Comparison of ENCODE assay signal across 8 cellular contexts in the genomic region with DNA sequence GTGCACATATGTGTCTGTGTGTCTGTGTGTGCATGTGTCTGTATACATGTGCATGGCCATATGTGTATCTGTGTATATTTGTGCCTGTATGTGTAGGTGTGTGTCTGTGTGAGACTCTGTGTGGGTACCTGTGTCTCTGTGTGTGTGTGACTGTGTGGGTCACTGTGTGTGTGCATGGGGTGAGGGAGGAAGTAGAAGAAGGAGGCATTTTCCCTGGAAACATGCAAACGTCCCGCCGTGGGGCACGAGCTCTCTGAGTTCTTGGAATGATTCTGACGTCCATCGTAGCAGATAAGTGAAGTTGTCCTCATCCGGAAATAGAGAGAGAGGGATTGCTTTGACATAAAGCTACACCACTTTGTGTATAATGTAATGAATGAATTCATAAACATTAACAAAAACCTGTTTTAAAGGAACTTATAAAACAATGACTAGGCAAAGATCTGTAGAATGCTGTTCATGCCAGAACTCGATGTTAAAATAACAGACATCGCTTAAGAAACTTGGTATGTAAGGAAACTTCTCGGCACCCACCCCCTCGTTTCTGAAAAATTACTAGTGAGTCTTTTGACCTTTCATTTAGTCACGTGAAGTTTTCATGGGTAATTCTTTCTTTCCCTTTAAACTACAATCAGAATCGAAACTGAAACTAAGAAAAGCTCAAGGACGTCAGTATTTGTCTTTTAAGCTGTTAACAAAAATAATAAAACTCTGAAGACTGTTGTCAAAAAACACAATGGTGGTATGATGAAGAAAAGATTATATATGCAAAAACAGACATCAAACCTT. TPM values are rescaled to one million over a fixed set of nuclear protein-coding genes. Genes with fewer than 3 reads are reported as not detected.
A peak's percentile ranks its signal among the peaks of the same experiment; 100 is the strongest.
DNase-seq lines count a peak whose midpoint lies in the region; ATAC-seq and TF ChIP-seq lines count a peak whose summit lies in the region.

No MANE protein-coding gene starts in this region.

- POLR2A ChIA-PET in HEK293 (lab: Yijun Ruan, JAX): interaction anchor here (3.4 kb wide), 1 partner anchor 43 kb away, joined by 17 read pairs; a partner anchor contains a TSS
- POLR2A ChIA-PET in activated B cell treated with CpG ODN at 0.5 μM for 24 hours (lab: Charles Lee): interaction anchor here (0.6 to 5.8 kb wide), 5 partner anchors 23 to 72 kb away, joined by 3 to 68 read pairs (median 4); a partner anchor contains a TSS

- H3K9me3 Mint-ChIP-seq in activated B cell treated with CpG ODN at 0.5 μM for 24 hours (no peaks in the 10 kb centered on the region), neural crest cell (no peaks in the 10 kb centered on the region)

- H4K20me1 ChIP-seq in BLaER1: no peaks in the 10 kb centered on the region

- H3K27me3 Mint-ChIP-seq in activated B cell treated with CpG ODN at 0.5 μM for 24 hours (no peaks in the 10 kb centered on the region), neural crest cell (ENCODE audit: low read depth) (no peaks in the 10 kb centered on the region)

- H3K27ac ChIP-seq in BLaER1 (peak overlapping the region; percentile 52), HEK293 (ENCODE audit: extremely low read depth, low read depth, low read length) (no peak overlapping the region)

- peaks cover 14% of the 10 kb centered on the region for H3K4me1 ChIP-seq in BLaER1
- no peaks in the 10 kb centered on the region for H3K4me1 ChIP-seq in HEK293 (ENCODE audit: control insufficient read depth, insufficient read depth, low read length)

- intact Hi-C loops in activated B cell treated with CpG ODN at 0.5 μM for 24 hours (cut with micrococcal nuclease): loop anchor here (1.0 to 2.0 kb wide), 3 partner anchors 17 to 44 kb away; a partner anchor contains a TSS

- H3K36me3 Mint-ChIP-seq in activated B cell treated with CpG ODN at 0.5 μM for 24 hours (ENCODE audit: low read depth) (no peaks in the 10 kb centered on the region), neural crest cell (ENCODE audit: low read depth) (no peaks in the 10 kb centered on the region)

- CTCF ChIA-PET in HEK293 (lab: Yijun Ruan, JAX) (interaction anchor here (0.6 to 0.7 kb wide), 3 partner anchors 60 to 536 kb away, joined by 3 to 4 read pairs (median 4); no protein-coding TSS in a partner anchor), activated B cell treated with CpG ODN at 0.5 μM for 24 hours (lab: Charles Lee) (interaction anchor here (0.7 kb wide), 1 partner anchor 811 kb away, joined by 3 read pairs; no protein-coding TSS in a partner anchor)

- TF ChIP-seq CTCF in HEK293 (tag by site-specific recombination; IDR thresholded peaks at IDR 0.05) (no peak), activated B cell treated with CpG ODN at 0.5 μM for 24 hours (IDR thresholded peaks at IDR 0.05) (no peak), epithelial cell of proximal tubule (conservative IDR thresholded peaks at IDR 0.05; ENCODE audit: low read depth, low read length) (no peak), neural crest cell (conservative IDR thresholded peaks at IDR 0.05) (no peak)

- peak overlapping the region; percentile 53 for H3K4me2 ChIP-seq in BLaER1

- no peaks in the 10 kb centered on the region for H3K27me3 ChIP-seq in BLaER1

- H3K9ac ChIP-seq in BLaER1: peak overlapping the region; percentile 9; the same call in 1 of the 2 replicates

- H3K9me3 ChIP-seq in BLaER1 (no peaks in the 10 kb centered on the region), HEK293 (ENCODE audit: control insufficient read depth, insufficient read depth, low read depth, low read length) (no peaks in the 10 kb centered on the region)

- DNase-seq in activated B cell treated with CpG ODN at 0.5 μM for 24 hours (no peak), epithelial cell of proximal tubule (ENCODE audit: low read depth) (no peak), neural crest cell (ENCODE audit: low read depth, low spot score) (no peak), UCSD-AML1 (lab: John Stamatoyannopoulos, UW; ENCODE audit: unreplicated experiment) (no peak), NCI-H510A (lab: John Stamatoyannopoulos, UW) (no peak), SHP77 treated with DMSO at 0.1 percent for 48 hours (lab: John Stamatoyannopoulos, UW) (no peak)

- H3K27ac Mint-ChIP-seq in activated B cell treated with CpG ODN at 0.5 μM for 24 hours (peak overlapping the region; percentile 82), neural crest cell (ENCODE audit: unreplicated experiment) (peak overlapping the region; percentile 19)

- no peaks in the 10 kb centered on the region for H3K36me3 ChIP-seq in BLaER1
- no peaks in the 10 kb centered on the region for H3K36me3 ChIP-seq in HEK293 (ENCODE audit: control insufficient read depth in 2 of 2, insufficient read depth in 1 of 2, low read length in 2 of 2)

- H3K4me3 ChIP-seq in BLaER1 (peak overlapping the region; percentile 43), HEK293 (ENCODE audit: low read depth, low read length) (no peak overlapping the region), epithelial cell of proximal tubule (ENCODE audit: low read depth, low read length) (peak overlapping the region; percentile 42)

- peaks cover 23% of the 10 kb centered on the region for H3K4me1 Mint-ChIP-seq in activated B cell treated with CpG ODN at 0.5 μM for 24 hours
- H3K4me1 Mint-ChIP-seq in neural crest cell: peaks cover 9% of the 10 kb centered on the region

- H3K4me3 Mint-ChIP-seq in activated B cell treated with CpG ODN at 0.5 μM for 24 hours (peak overlapping the region; percentile 75), neural crest cell (no peak overlapping the region)

- ATAC-seq in activated B cell treated with CpG ODN at 0.5 μM for 24 hours (ENCODE audit: low read depth): peak; percentile 65

TF ChIP-seq in HEK293, 187 proteins besides CTCF, POLR2A, EP300 and RAD21:
- TF ChIP-seq, protein P1, sequence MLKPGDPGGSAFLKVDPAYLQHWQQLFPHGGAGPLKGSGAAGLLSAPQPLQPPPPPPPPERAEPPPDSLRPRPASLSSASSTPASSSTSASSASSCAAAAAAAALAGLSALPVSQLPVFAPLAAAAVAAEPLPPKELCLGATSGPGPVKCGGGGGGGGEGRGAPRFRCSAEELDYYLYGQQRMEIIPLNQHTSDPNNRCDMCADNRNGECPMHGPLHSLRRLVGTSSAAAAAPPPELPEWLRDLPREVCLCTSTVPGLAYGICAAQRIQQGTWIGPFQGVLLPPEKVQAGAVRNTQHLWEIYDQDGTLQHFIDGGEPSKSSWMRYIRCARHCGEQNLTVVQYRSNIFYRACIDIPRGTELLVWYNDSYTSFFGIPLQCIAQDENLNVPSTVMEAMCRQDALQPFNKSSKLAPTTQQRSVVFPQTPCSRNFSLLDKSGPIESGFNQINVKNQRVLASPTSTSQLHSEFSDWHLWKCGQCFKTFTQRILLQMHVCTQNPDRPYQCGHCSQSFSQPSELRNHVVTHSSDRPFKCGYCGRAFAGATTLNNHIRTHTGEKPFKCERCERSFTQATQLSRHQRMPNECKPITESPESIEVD (tag by site-specific recombination; IDR thresholded peaks at IDR 0.05): 0 out of 2 replicates have a peak, but pooled peaks have one; percentile 28
- no peak for TF ChIP-seq ZNF626 (tag by site-specific recombination; IDR thresholded peaks at IDR 0.05)

RNA-seq across cellular contexts. Expression of a gene that starts 43.6 kb away (rescaled TPM):
- total RNA-seq in activated B cell treated with CpG ODN at 0.5 μM for 24 hours (134 and 151 TPM in 2 replicates), epithelial cell of proximal tubule (52.6 and 88.1 TPM in 2 replicates), neural crest cell (38.6 and 40.2 TPM in 2 replicates)
